Comparison of ENCODE assay signal across 23 cellular contexts in genomic region chrX:141669689-141670088, GRCh38. TPM values are rescaled to one million over a fixed set of nuclear protein-coding genes. Genes with fewer than 3 reads are reported as not detected.
"Had no signal": no experiment of that assay in that cellular context is flagged by ENCODE, and none has a peak within 500 bp of the region (broad histone marks: within the 10 kb centered on the region; RNA-seq: fewer than 3 reads in every experiment).

No MANE protein-coding gene starts in this region.

- H3K4me3 ChIP-seq: gastrocnemius medialis, heart left ventricle, ovary, sigmoid colon, spleen, stomach, thoracic aorta had no signal

- DNase-seq: activated CD4-positive, CD25-positive, alpha-beta regulatory T cell treated with anti-CD3 and anti-CD28 coated beads, Interleukin-2, amount 50 U/mL, for 72 hours; activated naive CD4-positive, alpha-beta T cell treated with Interleukin-2 at 50 U/mL for 16 hours; aorta; gastrocnemius medialis; heart left ventricle; left colon; naive thymus-derived CD4-positive, alpha-beta T cell; ovary; sigmoid colon; spleen; stomach; T-helper 1 cell; T1000 had no signal

- FAIRE-seq: colon, endometrium, islet of Langerhans had no signal

- ATAC-seq: gastrocnemius medialis; heart left ventricle; left colon; naive thymus-derived CD4-positive, alpha-beta T cell had no signal

- H3K27ac ChIP-seq: gastrocnemius medialis, heart left ventricle, ovary, sigmoid colon, spleen, stomach, thoracic aorta had no signal

- H3K4me1 ChIP-seq: gastrocnemius medialis, heart left ventricle, sigmoid colon, spleen, stomach had no signal

- H3K9me3 ChIP-seq: gastrocnemius medialis, heart left ventricle, ovary, sigmoid colon, spleen, thoracic aorta had no signal

- H3K27me3 ChIP-seq: gastrocnemius medialis, heart left ventricle, ovary, sigmoid colon, spleen, stomach had no signal

- H3K36me3 ChIP-seq: gastrocnemius medialis, heart left ventricle, ovary, sigmoid colon, spleen, stomach, thoracic aorta had no signal

RNA-seq across cellular contexts. Expression of gene SPANXD, which starts 28.9 kb away (rescaled TPM):
- total RNA-seq: activated CD8-positive, alpha-beta memory T cell treated with anti-CD3 and anti-CD28 coated beads for 36 hours; aorta; cardiac septum; gastrocnemius medialis; heart left ventricle; left colon; mononuclear cell; naive thymus-derived CD4-positive, alpha-beta T cell; ovary; pulmonary artery endothelial cell; sigmoid colon; spleen; stomach; thoracic aorta; urinary bladder had no signal
- polyA plus RNA-seq: aorta; esophagus; heart left ventricle; naive thymus-derived CD4-positive, alpha-beta T cell; ovary; sigmoid colon; spleen; stomach; urinary bladder had no signal
